In the genomic region with DNA sequence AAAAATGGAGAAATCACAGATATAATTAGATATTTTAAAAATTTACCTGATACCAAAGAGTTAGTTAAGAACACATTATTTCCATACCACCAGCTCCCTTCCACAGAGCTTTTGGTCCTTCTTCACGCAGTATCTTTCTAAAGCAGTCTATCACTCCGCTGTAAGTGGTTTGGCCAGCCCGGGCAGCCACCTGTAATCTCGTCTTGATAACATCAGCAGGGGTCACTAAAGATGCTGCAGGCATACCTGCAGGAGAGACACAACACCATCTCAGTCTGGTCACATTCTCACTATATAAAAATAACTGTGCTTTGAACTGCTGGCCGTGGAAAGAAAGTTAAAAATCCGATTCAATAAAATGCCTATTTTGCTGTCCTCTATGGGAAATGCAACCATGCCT, we compare ENCODE assay signal across 22 cellular contexts.
A peak's percentile ranks its signal among the peaks of the same experiment; 100 is the strongest.
DNase-seq lines count a peak whose midpoint lies in the region; ATAC-seq, FAIRE-seq and TF ChIP-seq lines count a peak whose summit lies in the region.
"Had no signal": no experiment of that assay in that cellular context is flagged by ENCODE, and none has a peak within 500 bp of the region (broad histone marks: within the 10 kb centered on the region; RNA-seq: fewer than 3 reads in every experiment).

No MANE protein-coding gene starts in this region.

- H2BK5ac ChIP-seq in H9 (ENCODE audit: insufficient read length, low read length) (no peak overlapping the region), mesendoderm (ENCODE audit: low read length) (no peak overlapping the region)

- H3K4me3 ChIP-seq in mesendoderm (ENCODE audit: low read length) (no peak overlapping the region), HepG2 (replicated peaks in 1 of 3; ENCODE audit: insufficient read depth in 1 of 3, low read depth in 2 of 3, low read length in 3 of 3) (no peak overlapping the region)
- H3K4me3 ChIP-seq: A549, HAP-1, K562, MG63 had no signal

- CTCF ChIA-PET in HepG2 (lab: Yijun Ruan, JAX; ENCODE audit: low intra/inter-chr PET ratio, low total read pairs): no interaction called here

- H3K4me3 Mint-ChIP-seq in H9: no peak overlapping the region
- H3K4me3 Mint-ChIP-seq: B cell; CD14-positive monocyte; T-helper 1 cell treated with Interleukin-12 subunit alpha and Interleukin-12 subunit beta and Interleukin-4 antibody, amounts not matched to agents 30 μg/mL and 1 μg/mL, for 36 hours had no signal

- no peaks in the 10 kb centered on the region for H3K4me1 ChIP-seq in H9 (ENCODE audit: insufficient read depth, low read length)
- H3K4me1 ChIP-seq in mesendoderm (ENCODE audit: control insufficient read depth, low read depth, low read length): peaks cover 8% of the 10 kb centered on the region
- peaks cover 10% of the 10 kb centered on the region for H3K4me1 ChIP-seq in HepG2 (ENCODE audit: insufficient read depth, low read length)

- FAIRE-seq in HepG2 (lab: Jason Lieb, UNC): no peak
- FAIRE-seq: A549, GM12891, K562 had no signal

- POLR2A ChIA-PET in HepG2 (lab: Yijun Ruan, JAX): no interaction called here

- H2AFZ ChIP-seq in H9 (ENCODE audit: low read length) (no peak overlapping the region), HepG2 (ENCODE audit: low read length) (no peak overlapping the region)

- in situ Hi-C loops in HepG2 (cut with HindIII; ENCODE audit: extremely low pct_ligation_motif_present, low pct_unique_long_range_greater_than_20kb): no loop called here

- no peak overlapping the region for H3T11ph ChIP-seq in H9 (ENCODE audit: low read length)

- H3K4ac ChIP-seq in H9 (ENCODE audit: low read depth, low read length): no peak overlapping the region
- no peak overlapping the region for H3K4ac ChIP-seq in mesendoderm (ENCODE audit: low read depth, low read length)

- no peaks in the 10 kb centered on the region for H3K9me3 Mint-ChIP-seq in H9
- H3K9me3 Mint-ChIP-seq: CD14-positive monocyte; T-helper 1 cell treated with Interleukin-12 subunit alpha and Interleukin-12 subunit beta and Interleukin-4 antibody, amounts not matched to agents 30 μg/mL and 1 μg/mL, for 36 hours had no signal

- H3K4me2 ChIP-seq in H9 (ENCODE audit: insufficient read depth, insufficient read length, low read length): no peak overlapping the region
- H3K4me2 ChIP-seq in mesendoderm (ENCODE audit: low read length): no peak overlapping the region
- H3K4me2 ChIP-seq in HepG2 (ENCODE audit: low read depth, low read length): no peak overlapping the region
- H3K4me2 ChIP-seq: A549 had no signal

- no CpG with 5 or more reads among the region's 6 CpGs for WGBS in H9 (ENCODE audit: extremely low coverage, insufficient read length, low lambda C conversion rate)
- WGBS in mesendoderm (ENCODE audit: extremely low coverage, insufficient coverage, low lambda C conversion rate): no CpG with 5 or more reads among the region's 6 CpGs
- WGBS in HepG2 (ENCODE audit: low lambda C conversion rate): 95% methylated on average over 6 of the region's 6 CpGs

- TF ChIP-seq EP300 in HepG2 (IDR thresholded peaks at IDR 0.05; ENCODE audit: low read depth in 2 of 2, low read length in 2 of 2) (no peak), HepG2 (CRISPR knock-in tag; IDR thresholded peaks at IDR 0.05; ENCODE audit: borderline replicate concordance) (no peak)

- H4K20me1 ChIP-seq in H9 (ENCODE audit: control insufficient read depth, insufficient read depth, insufficient read length) (no peaks in the 10 kb centered on the region), HepG2 (ENCODE audit: insufficient read depth, low read length) (no peaks in the 10 kb centered on the region)

- no peak overlapping the region for H2BK12ac ChIP-seq in H9 (ENCODE audit: insufficient read length, low read depth, low read length)

- intact Hi-C loops in HepG2 (cut with micrococcal nuclease; ENCODE audit: unreplicated experiment): no loop called here
- intact Hi-C loops in Right ventricle myocardium inferior (cut with DNase I): no loop called here

- no peak overlapping the region for H3K9ac ChIP-seq in H9 (ENCODE audit: extremely low read depth, insufficient read length, low read length)
- H3K9ac ChIP-seq in mesendoderm (ENCODE audit: low read length): no peak overlapping the region
- no peak overlapping the region for H3K9ac ChIP-seq in HepG2 (ENCODE audit: insufficient read depth, low read depth, low read length)

- DNase-seq in COR-L47 (lab: John Stamatoyannopoulos, UW) (peak; percentile 33), H9 (no peak), NCI-H748 treated with DMSO at 0.1 percent for 48 hours (lab: John Stamatoyannopoulos, UW) (peak; percentile 22), mesendoderm (peak; percentile 79), HepG2 (ENCODE audit: low spot score) (no peak), CD1c-positive myeloid dendritic cell (ENCODE audit: extremely low spot score) (no peak), Right ventricle myocardium inferior (ENCODE audit: missing footprints) (no peak)
- DNase-seq: DMS79 treated with DMSO at 0.1 percent for 48 hours, MG63, NCI-H1436 treated with DMSO at 0.1 percent for 48 hours, NCI-H2081 treated with DMSO at 0.1 percent for 48 hours, NCI-H510A, NCI-H82, OCI-M1, Right ventricle myocardium superior had no signal

- H3K27ac Mint-ChIP-seq in H9: no peak overlapping the region
- H3K27ac Mint-ChIP-seq: B cell; T-helper 1 cell treated with Interleukin-12 subunit alpha and Interleukin-12 subunit beta and Interleukin-4 antibody, amounts not matched to agents 30 μg/mL and 1 μg/mL, for 36 hours had no signal

- no peaks in the 10 kb centered on the region for H3K23me2 ChIP-seq in H9 (ENCODE audit: insufficient read length, low read depth, low read length, poor library complexity, severe bottlenecking)

- H3K27ac ChIP-seq in H9 (ENCODE audit: insufficient read length, low read depth, low read length) (no peak overlapping the region), mesendoderm (ENCODE audit: low read depth, low read length) (peak overlapping the region; percentile 44), HepG2 (ENCODE audit: extremely low read length, insufficient read depth, low read length) (no peak overlapping the region)
- H3K27ac ChIP-seq: A549 had no signal

- H2BK120ac ChIP-seq in H9 (ENCODE audit: low read depth, low read length, poor library complexity, severe bottlenecking): no peak overlapping the region
- no peak overlapping the region for H2BK120ac ChIP-seq in mesendoderm (ENCODE audit: low read depth, low read length)

- H3K14ac ChIP-seq in H9 (ENCODE audit: insufficient read depth, low read length): no peak overlapping the region

- H3K4me1 Mint-ChIP-seq in H9: peaks cover 30 to 43% of the 10 kb centered on the region in 2 experiments
- H3K4me1 Mint-ChIP-seq: B cell, CD14-positive monocyte had no signal

- BruUV-seq in HepG2 (replicated peaks; lab: Mats Ljungman, UMichigan): no TSS peak

- no peak for TF ChIP-seq POLR2A in HepG2 (IDR thresholded peaks at IDR 0.05; ENCODE audit: insufficient read depth in 1 of 2, low read depth in 2 of 2, low read length in 2 of 2)

- H4K5ac ChIP-seq in H9 (ENCODE audit: insufficient read length, low read depth, low read length) (no peak overlapping the region), mesendoderm (ENCODE audit: low read length) (no peak overlapping the region)

- H3K79me2 ChIP-seq in H9 (ENCODE audit: insufficient read depth, low read length): no peaks in the 10 kb centered on the region
- H3K79me2 ChIP-seq in mesendoderm (ENCODE audit: control insufficient read depth, insufficient read depth, low read length): no peaks in the 10 kb centered on the region
- no peaks in the 10 kb centered on the region for H3K79me2 ChIP-seq in HepG2 (ENCODE audit: insufficient read depth, low read length)

- H3K36me3 Mint-ChIP-seq in H9 (ENCODE audit: insufficient read depth in 1 of 3, low read depth in 3 of 3): peaks cover 8 to 20% (median 19%) of the 10 kb centered on the region in 3 experiments; a peak in 5 of 7 replicates

- H3K9me3 ChIP-seq in H9 (ENCODE audit: control insufficient read depth, low read depth, low read length) (no peaks in the 10 kb centered on the region), HepG2 (ENCODE audit: low read length) (no peaks in the 10 kb centered on the region)
- H3K9me3 ChIP-seq: A549, HAP-1, MG63 had no signal

- H3K79me1 ChIP-seq in H9 (ENCODE audit: insufficient read depth, low read depth, low read length, poor library complexity, severe bottlenecking) (no peaks in the 10 kb centered on the region), mesendoderm (ENCODE audit: low read length) (no peaks in the 10 kb centered on the region)

- no peak overlapping the region for H3K56ac ChIP-seq in H9 (ENCODE audit: insufficient read length, low read depth, low read length)
- no peak overlapping the region for H3K56ac ChIP-seq in mesendoderm (ENCODE audit: low read length)

- no peak overlapping the region for H4K91ac ChIP-seq in H9 (ENCODE audit: insufficient read length, low read depth, low read length)

- H3K23ac ChIP-seq in H9 (ENCODE audit: insufficient read length, low read depth, low read length) (no peak overlapping the region), mesendoderm (ENCODE audit: low read length) (no peak overlapping the region)

- H3K27me3 ChIP-seq in H9 (ENCODE audit: insufficient read depth, low read length) (no peaks in the 10 kb centered on the region), mesendoderm (ENCODE audit: insufficient read depth, low read length, poor library complexity) (no peaks in the 10 kb centered on the region), HepG2 (ENCODE audit: control insufficient read depth in 1 of 2, insufficient read depth in 2 of 2, low read length in 2 of 2) (no peaks in the 10 kb centered on the region)
- H3K27me3 ChIP-seq: MG63 had no signal

- H2BK20ac ChIP-seq in H9 (ENCODE audit: low read depth, low read length, poor library complexity, severe bottlenecking): no peak overlapping the region

- ATAC-seq in HepG2: no peak
- ATAC-seq in Right ventricle myocardium inferior: no peak
- ATAC-seq: A549, K562 had no signal

- no peak for TF ChIP-seq RAD21 in HepG2 (CRISPR knock-in tag; IDR thresholded peaks at IDR 0.05)

- no peak overlapping the region for H4K8ac ChIP-seq in H9 (replicated peaks; ENCODE audit: insufficient read length, low read depth, low read length)
- no peak overlapping the region for H4K8ac ChIP-seq in mesendoderm (ENCODE audit: low read depth, low read length)

- H2AK5ac ChIP-seq in H9 (ENCODE audit: insufficient read length, low read length) (no peak overlapping the region), mesendoderm (ENCODE audit: low read length) (no peak overlapping the region)

- H3K18ac ChIP-seq in H9 (ENCODE audit: insufficient read length, low read depth, low read length) (no peak overlapping the region), mesendoderm (ENCODE audit: low read length) (no peak overlapping the region)

- no peaks in the 10 kb centered on the region for H3K36me3 ChIP-seq in mesendoderm (ENCODE audit: control insufficient read depth, insufficient read depth, low read length)
- H3K36me3 ChIP-seq in HepG2 (replicated peaks in 1 of 2; ENCODE audit: control insufficient read depth in 1 of 2, insufficient read depth in 2 of 2, low read length in 2 of 2): peaks cover 7 to 21% of the 10 kb centered on the region in 2 experiments
- H3K36me3 ChIP-seq: MG63 had no signal

- TF ChIP-seq CTCF in H9 (conservative IDR thresholded peaks at IDR 0.05) (0 out of 3 replicates have a peak, but pooled peaks have one; percentile 13), HepG2 (CRISPR knock-in tag; IDR thresholded peaks at IDR 0.05) (no peak)

- H2BK15ac ChIP-seq in H9 (ENCODE audit: low read depth, low read length) (no peak overlapping the region), mesendoderm (replicated peaks; ENCODE audit: low read depth) (no peak overlapping the region)

- no peaks in the 10 kb centered on the region for H3K27me3 Mint-ChIP-seq in H9 (ENCODE audit: low read depth)
- H3K27me3 Mint-ChIP-seq: B cell had no signal

Comparison
In these comparisons a context has a peak if more than half of its experiments do, and no peak if none do; other contexts are left out.
1. DNase-seq: peak in COR-L47 (single experiment), NCI-H748 treated with DMSO at 0.1 percent for 48 hours (single experiment) and mesendoderm (single experiment); none in H9 (single experiment), HepG2 (single experiment), CD1c-positive myeloid dendritic cell (single experiment) and Right ventricle myocardium inferior (single experiment).